21 cellular contexts compared by ENCODE assay signal in genomic region chr1:211183924-211184323, GRCh38. TPM values are rescaled to one million over a fixed set of nuclear protein-coding genes. Genes with fewer than 3 reads are reported as not detected.
"Had no signal": no experiment of that assay in that cellular context is flagged by ENCODE, and none has a peak within 500 bp of the region (broad histone marks: within the 10 kb centered on the region; RNA-seq: fewer than 3 reads in every experiment).

No MANE protein-coding gene starts in this region.

- H3K27me3 ChIP-seq: brain microvascular endothelial cell had no signal

- ATAC-seq: effector memory CD8-positive, alpha-beta T cell; left colon; natural killer cell treated with Interleukin-12 subunit alpha and Interleukin-12 subunit beta and Interleukin-15 and Interleukin-18, amount 100 ng/mL, for 72 hours; sciatic nerve had no signal

- H3K27ac ChIP-seq: brain microvascular endothelial cell, prostate gland had no signal

- H3K9me3 ChIP-seq: prostate gland had no signal

- H3K36me3 ChIP-seq: brain microvascular endothelial cell, prostate gland had no signal

- DNase-seq: activated B cell treated with CpG ODN at 0.5 μM for 24 hours; activated CD4-positive, alpha-beta T cell treated with anti-CD3 and anti-CD28 coated beads, Interleukin-2, amount 10 ng/mL, durations not matched to agents 24 days and 14 days; activated effector memory CD4-positive, alpha-beta T cell treated with Interleukin-2 at 50 U/mL for 16 hours; activated T-cell treated with anti-CD3 and anti-CD28 coated beads, Interleukin-2, amount 50 U/mL, for 24 hours; amygdala; brain microvascular endothelial cell; cerebellar nuclear complex; effector memory CD8-positive, alpha-beta T cell; glutamatergic neuron; left colon; nucleus accumbens; stimulated activated CD4-positive, alpha-beta T cell treated with anti-CD3 and anti-CD28 coated beads, Interleukin-2, amount 100 ng/mL, for 24 hours; stimulated activated naive CD4-positive, alpha-beta T cell; substantia nigra; T-helper 2 cell had no signal

- H3K4me1 ChIP-seq: prostate gland had no signal

- H3K4me3 ChIP-seq: lung, prostate gland had no signal

- FAIRE-seq: TTC549 had no signal

RNA-seq across cellular contexts. Expression of gene KCNH1, which starts 50.0 kb away (rescaled TPM):
- total RNA-seq: activated B cell treated with CpG ODN at 0.5 μM for 24 hours; activated CD4-positive, alpha-beta T cell treated with anti-CD3 and anti-CD28 coated beads, Interleukin-2, amount 10 ng/mL, durations not matched to agents 24 days and 14 days; mononuclear cell; natural killer cell treated with Interleukin-12 subunit alpha and Interleukin-12 subunit beta and Interleukin-15 and Interleukin-18, amount 100 ng/mL, for 72 hours had no signal
